31 cellular contexts compared by ENCODE assay signal in the genomic region with DNA sequence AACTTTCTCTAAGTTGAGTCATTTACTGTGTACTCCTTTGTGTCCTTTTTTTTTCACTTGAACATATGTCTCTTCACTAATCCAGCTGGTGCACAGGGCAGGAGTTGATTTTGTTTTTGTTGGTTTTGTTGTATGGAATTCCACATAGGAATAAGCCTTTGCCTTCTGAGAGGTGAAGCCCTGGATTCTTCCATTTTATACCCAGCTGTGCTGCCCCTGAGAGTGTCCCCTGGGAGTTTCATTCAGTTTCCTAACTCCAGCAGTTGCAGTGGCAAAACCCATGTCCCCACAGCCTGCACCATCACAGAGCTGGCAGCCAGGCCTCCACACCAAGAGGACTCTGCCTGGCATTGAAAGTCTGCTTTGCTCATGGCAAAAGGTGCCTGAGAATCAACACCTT.
"Had no signal": no experiment of that assay in that cellular context is flagged by ENCODE, and none has a peak within 500 bp of the region (broad histone marks: within the 10 kb centered on the region; RNA-seq: fewer than 3 reads in every experiment).

No MANE protein-coding gene starts in this region.

- H3K4me1 ChIP-seq: neural progenitor cell, parathyroid adenoma, psoas muscle, suprapubic skin, testis, tibial artery, transverse colon, upper lobe of right lung, uterus had no signal

- H3K27ac ChIP-seq: neural progenitor cell, ovary, parathyroid adenoma, psoas muscle, skin epidermis, spleen, suprapubic skin, testis, tibial artery, transverse colon, upper lobe of right lung, uterus had no signal

- ATAC-seq: naive thymus-derived CD8-positive, alpha-beta T cell; psoas muscle; right cardiac atrium; sciatic nerve; stimulated activated naive CD8-positive, alpha-beta T cell treated with anti-CD3 and anti-CD28 coated beads, Interleukin-15, amount 100 ng/mL, for 72 hours; stimulated activated naive CD8-positive, alpha-beta T cell treated with anti-CD3 and anti-CD28 coated beads, Interleukin-15, Interleukin-2, amounts not matched to agents 100 U/mL and 50 U/mL, for 24 hours; upper lobe of right lung had no signal

- H3K27me3 ChIP-seq: neural progenitor cell, ovary, spleen, suprapubic skin, testis, tibial artery, transverse colon, upper lobe of right lung, uterus had no signal

- H3K4me1 Mint-ChIP-seq: stimulated activated memory B cell treated with anti-CD40 and anti-IgM and Interleukin-4, amounts not matched to agents 10 μg/mL and 1 μg/mL and 100 μg/mL, for 72 hours; stimulated activated naive CD8-positive, alpha-beta T cell treated with anti-CD3 and anti-CD28 coated beads, Interleukin-15, amount 100 ng/mL, for 72 hours had no signal

- H3K27ac Mint-ChIP-seq: nephron; neural progenitor cell; progenitor cell of endocrine pancreas; stimulated activated memory B cell treated with anti-CD40 and anti-IgM and Interleukin-4, amounts not matched to agents 10 μg/mL and 1 μg/mL and 100 μg/mL, for 72 hours; stimulated activated naive CD8-positive, alpha-beta T cell treated with anti-CD3 and anti-CD28 coated beads, Interleukin-15, amount 100 ng/mL, for 72 hours; type B pancreatic cell had no signal

- H3K36me3 ChIP-seq: neural progenitor cell, ovary, spleen, suprapubic skin, tibial artery, transverse colon, upper lobe of right lung, uterus had no signal

- H3K4me3 Mint-ChIP-seq: naive thymus-derived CD8-positive, alpha-beta T cell; nephron; neural progenitor cell; stimulated activated memory B cell treated with anti-CD40 and anti-IgM and Interleukin-4, amounts not matched to agents 10 μg/mL and 1 μg/mL and 100 μg/mL, for 72 hours; stimulated activated naive CD8-positive, alpha-beta T cell treated with anti-CD3 and anti-CD28 coated beads, Interleukin-15, amount 100 ng/mL, for 72 hours; type B pancreatic cell had no signal

- DNase-seq: naive thymus-derived CD8-positive, alpha-beta T cell; occipital lobe; ovary; posterior cingulate gyrus; psoas muscle; right cardiac atrium; spleen; stimulated activated CD4-positive, alpha-beta T cell treated with anti-CD3 and anti-CD28 coated beads, Interleukin-12 subunit alpha, Interleukin-12 subunit beta, amount 100 ng/mL, for 4 hours; stimulated activated CD4-positive, alpha-beta T cell treated with anti-CD3 and anti-CD28 coated beads, Interleukin-1b, Interleukin-23, amount 100 ng/mL, for 48 hours; stimulated activated CD4-positive, alpha-beta T cell treated with anti-CD3 and anti-CD28 coated beads, Interleukin-4, amount 100 ng/mL, for 1 hour; stimulated activated CD4-positive, alpha-beta T cell treated with anti-CD3 and anti-CD28 coated beads, Interleukin-4, amount 100 ng/mL, for 4 hours; stimulated activated CD8-positive, alpha-beta memory T cell treated with anti-CD3 and anti-CD28 coated beads, Interleukin-4, amount 100 ng/mL, for 48 hours; stimulated activated naive CD4-positive, alpha-beta T cell; stimulated activated naive CD8-positive, alpha-beta T cell treated with anti-CD3 and anti-CD28 coated beads, Interleukin-15, amount 100 ng/mL, for 72 hours; stimulated activated naive CD8-positive, alpha-beta T cell treated with anti-CD3 and anti-CD28 coated beads, Interleukin-15, Interleukin-2, amounts not matched to agents 100 U/mL and 50 U/mL, for 24 hours; substantia nigra; testis; tibial artery; transverse colon; upper lobe of right lung; uterus had no signal

- H3K4me3 ChIP-seq: neural progenitor cell, ovary, psoas muscle, skin epidermis, smooth muscle cell, spleen, suprapubic skin, testis, tibial artery, transverse colon, upper lobe of right lung, uterus had no signal

- H3K36me3 Mint-ChIP-seq: neural progenitor cell; stimulated activated memory B cell treated with anti-CD40 and anti-IgM and Interleukin-4, amounts not matched to agents 10 μg/mL and 1 μg/mL and 100 μg/mL, for 72 hours; type B pancreatic cell had no signal

- H3K9me3 ChIP-seq: suprapubic skin, testis, uterus had no signal

- H3K27me3 Mint-ChIP-seq: naive thymus-derived CD8-positive, alpha-beta T cell; stimulated activated naive CD8-positive, alpha-beta T cell treated with anti-CD3 and anti-CD28 coated beads, Interleukin-15, amount 100 ng/mL, for 72 hours had no signal

- H3K9ac ChIP-seq: neural progenitor cell, parathyroid adenoma had no signal
